ENCODE assay signal across 16 cellular contexts in the genomic region with DNA sequence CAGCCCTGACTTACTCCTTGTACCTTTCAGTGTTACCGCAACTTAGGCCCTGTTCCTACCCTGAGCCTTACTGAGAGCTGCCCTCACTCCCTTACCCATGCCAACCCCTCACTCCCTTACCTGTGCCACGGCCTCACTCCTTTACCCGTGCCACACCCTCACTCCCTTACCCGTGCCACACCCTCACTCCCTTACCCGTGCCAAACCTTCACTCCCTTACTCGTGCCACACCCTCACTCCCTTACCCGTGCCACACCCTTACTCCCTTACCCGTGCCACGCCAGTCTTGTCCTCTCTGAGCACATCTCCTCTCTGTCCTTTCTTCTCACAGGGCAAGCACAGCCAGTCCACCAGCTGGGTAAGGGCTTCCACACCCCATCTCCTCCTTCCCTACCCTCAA. TPM values are rescaled to one million over a fixed set of nuclear protein-coding genes. Genes with fewer than 3 reads are reported as not detected.
DNase-seq lines count a peak whose midpoint lies in the region; ATAC-seq, FAIRE-seq and TF ChIP-seq lines count a peak whose summit lies in the region.
"Had no signal": no experiment of that assay in that cellular context is flagged by ENCODE, and none has a peak within 500 bp of the region (broad histone marks: within the 10 kb centered on the region; RNA-seq: fewer than 3 reads in every experiment).

No MANE protein-coding gene starts in this region.

- no peaks in the 10 kb centered on the region for H3K4me1 ChIP-seq in mucosa of descending colon (ENCODE audit: low read depth)

- peaks cover 15% of the 10 kb centered on the region for H3K36me3 Mint-ChIP-seq in chondrocyte (ENCODE audit: low read depth)
- H3K36me3 Mint-ChIP-seq: CD4-positive, CD25-positive, alpha-beta regulatory T cell had no signal

- H3K27ac Mint-ChIP-seq in chondrocyte (ENCODE audit: unreplicated experiment), result peak overlapping the region; percentile 22

- DNase-seq in Right ventricle myocardium inferior (ENCODE audit: missing footprints) (peak; percentile 8), cardiac septum (ENCODE audit: low spot score) (no peak), chondrocyte (ENCODE audit: low spot score) (no peak), mucosa of descending colon (no peak), NCI-H128 (lab: John Stamatoyannopoulos, UW; ENCODE audit: unreplicated experiment) (no peak), RCC 7860 (ENCODE audit: low spot score) (no peak)
- DNase-seq: 8988T; ACHN; CD4-positive, CD25-positive, alpha-beta regulatory T cell; DMS 273 treated with DMSO at 0.1 percent for 48 hours; GOT3; H9 had no signal

- H3K4me3 ChIP-seq in mucosa of descending colon, result no peak overlapping the region
- H3K4me3 ChIP-seq: BLaER1 treated with 17β-estradiol and CSF1 and Interleukin-3, amounts not matched to agents 10 nM and 100 nM had no signal

- no peaks in the 10 kb centered on the region for H3K9me3 ChIP-seq in mucosa of descending colon
- H3K9me3 ChIP-seq: BLaER1 treated with 17β-estradiol and CSF1 and Interleukin-3, amounts not matched to agents 10 nM and 100 nM had no signal

- TF ChIP-seq CTCF in chondrocyte (IDR thresholded peaks at IDR 0.05) (no peak), mucosa of descending colon (IDR thresholded peaks at IDR 0.05) (no peak)

- ATAC-seq in Right ventricle myocardium inferior (no peak), mucosa of descending colon (peak; percentile 67), GM21528 (IDR thresholded peaks at IDR 0.05; ENCODE audit: low FRiP score, unreplicated experiment) (no peak), HG03354 (IDR thresholded peaks at IDR 0.05; ENCODE audit: poor library complexity, severe bottlenecking, unreplicated experiment) (no peak)

- H3K27me3 Mint-ChIP-seq in chondrocyte (ENCODE audit: low read depth), result no peaks in the 10 kb centered on the region
- H3K27me3 Mint-ChIP-seq: CD4-positive, CD25-positive, alpha-beta regulatory T cell had no signal

- H3K4me3 Mint-ChIP-seq in chondrocyte (ENCODE audit: unreplicated experiment), result no peak overlapping the region
- H3K4me3 Mint-ChIP-seq: CD4-positive, CD25-positive, alpha-beta regulatory T cell; H9 had no signal

- no peaks in the 10 kb centered on the region for H3K36me3 ChIP-seq in mucosa of descending colon (ENCODE audit: low read depth)
- H3K36me3 ChIP-seq: BLaER1 treated with 17β-estradiol and CSF1 and Interleukin-3, amounts not matched to agents 10 nM and 100 nM had no signal

- H3K4me1 Mint-ChIP-seq in chondrocyte (ENCODE audit: low read depth), result no peaks in the 10 kb centered on the region
- H3K4me1 Mint-ChIP-seq: H9 had no signal

- no peak for FAIRE-seq in RCC 7860 (lab: Jason Lieb, UNC)
- FAIRE-seq: GM18507 had no signal

- intact Hi-C loops in Right ventricle myocardium inferior (cut with DNase I) (no loop called here), cardiac septum (cut with DNase I) (no loop called here), mucosa of descending colon (cut with DNase I, micrococcal nuclease) (no loop called here)

- no peaks in the 10 kb centered on the region for H3K9me3 Mint-ChIP-seq in chondrocyte (ENCODE audit: low read depth)
- H3K9me3 Mint-ChIP-seq: CD4-positive, CD25-positive, alpha-beta regulatory T cell; H9 had no signal

RNA-seq across cellular contexts. Expression of a gene that starts 20.3 kb away (rescaled TPM):
- total RNA-seq in Right ventricle myocardium inferior (19.8 TPM), cardiac septum (13.0 TPM), chondrocyte (151 to 218 TPM (median 214 TPM) in 3 replicates), mucosa of descending colon (10 to 100 TPM in 2 of 3 donors, 1 to 10 TPM in 1; 7.3 to 93.6 (median 19.3) TPM)
- total RNA-seq: CD4-positive, CD25-positive, alpha-beta regulatory T cell had no signal

RNA-seq across cellular contexts. Expression of a gene that starts 24.8 kb away (rescaled TPM):
- total RNA-seq in Right ventricle myocardium inferior (110 TPM), cardiac septum (109 TPM), chondrocyte (158 to 195 TPM (median 161 TPM) in 3 replicates), mucosa of descending colon (100 to 1,000 TPM; 155 to 234 (median 190) TPM)

RNA-seq across cellular contexts. Expression of a gene that starts 46.3 kb away (rescaled TPM):
- total RNA-seq in Right ventricle myocardium inferior (0.73 TPM), cardiac septum (0.48 TPM), chondrocyte (not detected in 3 replicates), mucosa of descending colon (10 to 100 TPM in 2 of 3 donors, 1 to 10 TPM in 1; 9.1 to 45.4 (median 41.2) TPM)
- total RNA-seq: CD4-positive, CD25-positive, alpha-beta regulatory T cell had no signal
